In the genomic region with DNA sequence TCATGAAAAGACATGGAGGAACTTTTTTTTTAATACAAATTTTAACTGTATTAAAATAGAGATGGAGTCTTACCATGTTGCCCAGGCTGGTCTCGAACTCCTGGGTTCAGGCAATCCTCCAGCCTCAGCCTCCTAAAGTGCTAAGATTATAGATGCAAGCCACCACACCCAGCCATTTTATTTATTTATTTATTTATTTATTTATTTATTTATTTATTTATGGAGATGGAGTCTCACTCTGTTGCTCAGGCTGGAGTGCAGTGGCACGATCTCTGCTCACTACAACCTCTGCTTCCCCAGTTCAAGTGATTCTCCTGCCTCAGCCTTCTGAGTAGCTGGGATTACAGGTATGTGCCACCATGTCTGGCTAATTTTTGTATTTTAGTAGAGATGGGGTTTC, we compare ENCODE assay signal across 1 cellular context.
TF ChIP-seq lines count a peak whose summit lies in the region.

No MANE protein-coding gene starts in this region.

TF ChIP-seq in HEK293, 187 proteins besides CTCF, POLR2A, EP300 and RAD21 (continued from another document):
- TF ChIP-seq, protein P1, sequence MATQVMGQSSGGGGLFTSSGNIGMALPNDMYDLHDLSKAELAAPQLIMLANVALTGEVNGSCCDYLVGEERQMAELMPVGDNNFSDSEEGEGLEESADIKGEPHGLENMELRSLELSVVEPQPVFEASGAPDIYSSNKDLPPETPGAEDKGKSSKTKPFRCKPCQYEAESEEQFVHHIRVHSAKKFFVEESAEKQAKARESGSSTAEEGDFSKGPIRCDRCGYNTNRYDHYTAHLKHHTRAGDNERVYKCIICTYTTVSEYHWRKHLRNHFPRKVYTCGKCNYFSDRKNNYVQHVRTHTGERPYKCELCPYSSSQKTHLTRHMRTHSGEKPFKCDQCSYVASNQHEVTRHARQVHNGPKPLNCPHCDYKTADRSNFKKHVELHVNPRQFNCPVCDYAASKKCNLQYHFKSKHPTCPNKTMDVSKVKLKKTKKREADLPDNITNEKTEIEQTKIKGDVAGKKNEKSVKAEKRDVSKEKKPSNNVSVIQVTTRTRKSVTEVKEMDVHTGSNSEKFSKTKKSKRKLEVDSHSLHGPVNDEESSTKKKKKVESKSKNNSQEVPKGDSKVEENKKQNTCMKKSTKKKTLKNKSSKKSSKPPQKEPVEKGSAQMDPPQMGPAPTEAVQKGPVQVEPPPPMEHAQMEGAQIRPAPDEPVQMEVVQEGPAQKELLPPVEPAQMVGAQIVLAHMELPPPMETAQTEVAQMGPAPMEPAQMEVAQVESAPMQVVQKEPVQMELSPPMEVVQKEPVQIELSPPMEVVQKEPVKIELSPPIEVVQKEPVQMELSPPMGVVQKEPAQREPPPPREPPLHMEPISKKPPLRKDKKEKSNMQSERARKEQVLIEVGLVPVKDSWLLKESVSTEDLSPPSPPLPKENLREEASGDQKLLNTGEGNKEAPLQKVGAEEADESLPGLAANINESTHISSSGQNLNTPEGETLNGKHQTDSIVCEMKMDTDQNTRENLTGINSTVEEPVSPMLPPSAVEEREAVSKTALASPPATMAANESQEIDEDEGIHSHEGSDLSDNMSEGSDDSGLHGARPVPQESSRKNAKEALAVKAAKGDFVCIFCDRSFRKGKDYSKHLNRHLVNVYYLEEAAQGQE (tag by site-specific recombination; IDR thresholded peaks at IDR 0.05) = peak; percentile 58; the same call in 1 of the 2 replicates
- TF ChIP-seq ZNF266 (tag by site-specific recombination; IDR thresholded peaks at IDR 0.05; ENCODE audit: low read depth) = peak; percentile 67; the same call in 1 of the 2 replicates
- peak; percentile 71 for TF ChIP-seq ZBTB8A (tag by site-specific recombination; IDR thresholded peaks at IDR 0.05)
- TF ChIP-seq ZNF140 (tag by site-specific recombination; IDR thresholded peaks at IDR 0.05) = peak; percentile 86; the same call in 1 of the 2 replicates
- 0 out of 2 replicates have a peak, but pooled peaks have one; percentile 27 for TF ChIP-seq ZNF404 (tag by site-specific recombination; IDR thresholded peaks at IDR 0.05)
- TF ChIP-seq, protein P2, sequence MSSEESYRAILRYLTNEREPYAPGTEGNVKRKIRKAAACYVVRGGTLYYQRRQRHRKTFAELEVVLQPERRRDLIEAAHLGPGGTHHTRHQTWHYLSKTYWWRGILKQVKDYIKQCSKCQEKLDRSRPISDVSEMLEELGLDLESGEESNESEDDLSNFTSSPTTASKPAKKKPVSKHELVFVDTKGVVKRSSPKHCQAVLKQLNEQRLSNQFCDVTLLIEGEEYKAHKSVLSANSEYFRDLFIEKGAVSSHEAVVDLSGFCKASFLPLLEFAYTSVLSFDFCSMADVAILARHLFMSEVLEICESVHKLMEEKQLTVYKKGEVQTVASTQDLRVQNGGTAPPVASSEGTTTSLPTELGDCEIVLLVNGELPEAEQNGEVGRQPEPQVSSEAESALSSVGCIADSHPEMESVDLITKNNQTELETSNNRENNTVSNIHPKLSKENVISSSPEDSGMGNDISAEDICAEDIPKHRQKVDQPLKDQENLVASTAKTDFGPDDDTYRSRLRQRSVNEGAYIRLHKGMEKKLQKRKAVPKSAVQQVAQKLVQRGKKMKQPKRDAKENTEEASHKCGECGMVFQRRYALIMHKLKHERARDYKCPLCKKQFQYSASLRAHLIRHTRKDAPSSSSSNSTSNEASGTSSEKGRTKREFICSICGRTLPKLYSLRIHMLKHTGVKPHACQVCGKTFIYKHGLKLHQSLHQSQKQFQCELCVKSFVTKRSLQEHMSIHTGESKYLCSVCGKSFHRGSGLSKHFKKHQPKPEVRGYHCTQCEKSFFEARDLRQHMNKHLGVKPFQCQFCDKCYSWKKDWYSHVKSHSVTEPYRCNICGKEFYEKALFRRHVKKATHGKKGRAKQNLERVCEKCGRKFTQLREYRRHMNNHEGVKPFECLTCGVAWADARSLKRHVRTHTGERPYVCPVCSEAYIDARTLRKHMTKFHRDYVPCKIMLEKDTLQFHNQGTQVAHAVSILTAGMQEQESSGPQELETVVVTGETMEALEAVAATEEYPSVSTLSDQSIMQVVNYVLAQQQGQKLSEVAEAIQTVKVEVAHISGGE (tag by site-specific recombination; conservative IDR thresholded peaks at IDR 0.05; ENCODE audit: low read depth) = peak; percentile 79
- peak; percentile 27 for TF ChIP-seq ZNF529 (tag by site-specific recombination; IDR thresholded peaks at IDR 0.05; ENCODE audit: insufficient replicate concordance)
- TF ChIP-seq ZNF433 (tag by site-specific recombination; IDR thresholded peaks at IDR 0.05; ENCODE audit: low read depth) = 0 out of 2 replicates have a peak, but pooled peaks have one; percentile 39
- peak; percentile 48; the same call in 1 of the 2 replicates for TF ChIP-seq ZNF202 (tag by site-specific recombination; IDR thresholded peaks at IDR 0.05; ENCODE audit: borderline replicate concordance)
